ENCODE assay signal across 31 cellular contexts in the genomic region with DNA sequence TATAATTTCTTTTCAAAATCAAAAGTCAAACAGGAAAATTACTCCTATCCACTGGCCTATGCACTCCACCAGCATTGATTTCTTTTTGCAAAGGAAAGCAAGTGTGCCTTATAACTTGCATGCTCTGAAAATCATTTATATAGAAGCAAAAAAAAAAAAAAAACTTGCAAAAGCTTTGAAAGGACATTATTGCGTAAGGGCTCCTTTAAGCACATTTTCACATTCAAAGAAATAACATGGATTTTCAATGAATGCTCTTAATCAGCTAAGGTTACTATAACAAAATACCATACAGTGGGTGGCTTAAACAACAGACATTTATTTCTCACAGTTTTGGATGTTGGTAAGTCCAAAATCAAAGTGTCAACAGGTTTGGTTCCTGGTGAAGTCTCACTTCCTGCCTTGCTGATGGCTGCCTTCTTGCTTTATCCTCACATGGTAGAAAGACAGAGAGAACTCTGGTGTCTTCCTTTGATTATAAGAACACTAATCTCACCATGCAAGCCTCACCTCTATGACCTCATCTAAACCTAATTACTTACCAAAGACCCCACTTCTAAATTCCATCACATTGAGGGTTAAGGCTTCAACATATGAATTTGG.
"Had no signal": no experiment of that assay in that cellular context is flagged by ENCODE, and none has a peak within 500 bp of the region (broad histone marks: within the 10 kb centered on the region; RNA-seq: fewer than 3 reads in every experiment).

No MANE protein-coding gene starts in this region.

- H3K4me3 Mint-ChIP-seq: activated CD4-positive, alpha-beta memory T cell treated with anti-CD3 and anti-CD28 coated beads, Interleukin-2, amount 10 ng/mL, durations not matched to agents 7 days and 5 days; activated CD4-positive, alpha-beta T cell treated with anti-CD3 and anti-CD28 coated beads, Interleukin-2, amount 10 ng/mL, durations not matched to agents 7 days and 5 days; activated naive CD8-positive, alpha-beta T cell; activated T-cell treated with anti-CD3 and anti-CD28 coated beads, Interleukin-2, amount 50 U/mL, for 24 hours; activated T-cell treated with anti-CD3 and anti-CD28 coated beads, Interleukin-2, amount 50 U/mL, for 72 hours; effector memory CD8-positive, alpha-beta T cell; T-helper 1 cell treated with Interleukin-12 subunit alpha and Interleukin-12 subunit beta and Interleukin-4 antibody, amounts not matched to agents 30 μg/mL and 1 μg/mL, for 36 hours had no signal

- H3K27me3 Mint-ChIP-seq: activated CD4-positive, alpha-beta memory T cell treated with anti-CD3 and anti-CD28 coated beads, Interleukin-2, amount 10 ng/mL, durations not matched to agents 7 days and 5 days; activated CD4-positive, alpha-beta T cell treated with anti-CD3 and anti-CD28 coated beads, Interleukin-2, amount 10 ng/mL, durations not matched to agents 7 days and 5 days; activated naive CD8-positive, alpha-beta T cell; activated T-cell treated with anti-CD3 and anti-CD28 coated beads, Interleukin-2, amount 50 U/mL, for 24 hours; effector memory CD8-positive, alpha-beta T cell had no signal

- H3K4me1 Mint-ChIP-seq: activated CD4-positive, alpha-beta memory T cell treated with anti-CD3 and anti-CD28 coated beads, Interleukin-2, amount 10 ng/mL, durations not matched to agents 7 days and 5 days; activated CD4-positive, alpha-beta T cell treated with anti-CD3 and anti-CD28 coated beads, Interleukin-2, amount 10 ng/mL, durations not matched to agents 7 days and 5 days had no signal

- H3K27me3 ChIP-seq: esophagus muscularis mucosa, foreskin keratinocyte, gastrocnemius medialis, heart left ventricle had no signal

- ATAC-seq: activated T-cell treated with anti-CD3 and anti-CD28 coated beads, Interleukin-2, amount 50 U/mL, for 72 hours; effector memory CD8-positive, alpha-beta T cell; foreskin keratinocyte; gastrocnemius medialis; heart left ventricle had no signal

- H3K4me1 ChIP-seq: esophagus muscularis mucosa, foreskin keratinocyte, gastrocnemius medialis, heart left ventricle had no signal

- FAIRE-seq: astrocyte, colon had no signal

- DNase-seq: activated CD4-positive, alpha-beta memory T cell treated with anti-CD3 and anti-CD28 coated beads, Interleukin-2, amount 10 ng/mL, durations not matched to agents 7 days and 5 days; activated CD4-positive, alpha-beta T cell treated with anti-CD3 and anti-CD28 coated beads for 1 hour; activated CD4-positive, alpha-beta T cell treated with anti-CD3 and anti-CD28 coated beads for 4 hours; activated CD4-positive, alpha-beta T cell treated with anti-CD3 and anti-CD28 coated beads, Interleukin-2, amount 10 ng/mL, durations not matched to agents 7 days and 5 days; activated CD4-positive, alpha-beta T cell treated with anti-CD3 and anti-CD28 coated beads, Interleukin-2, amount 50 U/mL, for 4 hours; activated CD8-positive, alpha-beta memory T cell treated with anti-CD3 and anti-CD28 coated beads, Interleukin-2, amount 50 U/mL, for 48 hours; activated effector memory CD4-positive, alpha-beta T cell treated with Interleukin-2 at 50 U/mL for 16 hours; activated gamma-delta T cell treated with Interleukin-2 at 50 U/mL for 16 hours; activated naive CD4-positive, alpha-beta T cell treated with anti-CD3 and anti-CD28 coated beads, Interleukin-2, amount 50 U/mL, for 16 hours; activated naive CD4-positive, alpha-beta T cell treated with Interleukin-2 at 50 U/mL for 16 hours; activated T-cell treated with anti-CD3 and anti-CD28 coated beads for 4 hours; activated T-cell treated with anti-CD3 and anti-CD28 coated beads, Interleukin-2, amount 50 U/mL, for 24 hours; activated T-cell treated with anti-CD3 and anti-CD28 coated beads, Interleukin-2, amount 50 U/mL, for 72 hours; amniotic stem cell; anterior cingulate cortex; caudate nucleus; cortex of kidney; dermis blood vessel endothelial cell; effector CD4-positive, alpha-beta T cell; effector memory CD8-positive, alpha-beta T cell; erythroblast; foreskin keratinocyte; gastrocnemius medialis; glutamatergic neuron; heart left ventricle; T-helper 9 cell had no signal

- H3K27ac ChIP-seq: esophagus muscularis mucosa, foreskin keratinocyte, gastrocnemius medialis, heart left ventricle had no signal

- H3K27ac Mint-ChIP-seq: activated CD4-positive, alpha-beta memory T cell treated with anti-CD3 and anti-CD28 coated beads, Interleukin-2, amount 10 ng/mL, durations not matched to agents 7 days and 5 days; activated CD4-positive, alpha-beta T cell treated with anti-CD3 and anti-CD28 coated beads, Interleukin-2, amount 10 ng/mL, durations not matched to agents 7 days and 5 days; activated naive CD8-positive, alpha-beta T cell; activated T-cell treated with anti-CD3 and anti-CD28 coated beads, Interleukin-2, amount 50 U/mL, for 24 hours; activated T-cell treated with anti-CD3 and anti-CD28 coated beads, Interleukin-2, amount 50 U/mL, for 72 hours; effector memory CD8-positive, alpha-beta T cell; T-helper 1 cell treated with Interleukin-12 subunit alpha and Interleukin-12 subunit beta and Interleukin-4 antibody, amounts not matched to agents 30 μg/mL and 1 μg/mL, for 36 hours had no signal

- H3K36me3 ChIP-seq: esophagus muscularis mucosa, gastrocnemius medialis, heart left ventricle had no signal

- H3K4me3 ChIP-seq: esophagus muscularis mucosa, gastrocnemius medialis, heart left ventricle had no signal

- H3K36me3 Mint-ChIP-seq: activated naive CD8-positive, alpha-beta T cell had no signal

- H3K9me3 ChIP-seq: gastrocnemius medialis had no signal
